In genomic region chr5:15579193-15579990, GRCh38 we compare ENCODE assay signal across 20 cellular contexts.
DNase-seq lines count a peak whose midpoint lies in the region; ATAC-seq and TF ChIP-seq lines count a peak whose summit lies in the region.
"Had no signal": no experiment of that assay in that cellular context is flagged by ENCODE, and none has a peak within 500 bp of the region (broad histone marks: within the 10 kb centered on the region; RNA-seq: fewer than 3 reads in every experiment).

No MANE protein-coding gene starts in this region.

- TF ChIP-seq CTCF in AG10803 (conservative IDR thresholded peaks at IDR 0.05; ENCODE audit: low read length), result no peak
- no peak for TF ChIP-seq CTCF in neural crest cell (conservative IDR thresholded peaks at IDR 0.05)

- WGBS in aorta, 2 donors, result 86 to 90% methylated on average over 3 of the region's 3 CpGs

- H3K9me3 ChIP-seq in SJSA1 (replicated peaks) (peaks cover 4% of the 10 kb centered on the region), aorta (ENCODE audit: control insufficient read depth, low read length) (no peaks in the 10 kb centered on the region)

- H3K4me1 Mint-ChIP-seq in neural crest cell, result peaks cover 39% of the 10 kb centered on the region
- H3K4me1 Mint-ChIP-seq: B cell had no signal

- H3K27ac Mint-ChIP-seq in neural crest cell (ENCODE audit: unreplicated experiment), result peak overlapping the region; percentile 67
- H3K27ac Mint-ChIP-seq: B cell; CD4-positive, alpha-beta T cell had no signal

- ATAC-seq in aorta (ENCODE audit: low FRiP score), result no peak
- ATAC-seq: A549 had no signal

- H3K9me3 Mint-ChIP-seq in neural crest cell, result peaks cover 3% of the 10 kb centered on the region

- no peak overlapping the region for H3K4me3 Mint-ChIP-seq in neural crest cell
- H3K4me3 Mint-ChIP-seq: B cell; CD4-positive, alpha-beta T cell had no signal

- no peaks in the 10 kb centered on the region for H3K27me3 Mint-ChIP-seq in neural crest cell (ENCODE audit: low read depth)
- H3K27me3 Mint-ChIP-seq: B cell; CD4-positive, alpha-beta T cell had no signal

- peaks cover 34% of the 10 kb centered on the region for H3K4me1 ChIP-seq in SJSA1 (replicated peaks)
- peaks cover 0 to 5% of the 10 kb centered on the region in 2 donors for H3K4me1 ChIP-seq in aorta (ENCODE audit: control insufficient read depth in 1 of 2, insufficient read depth in 2 of 2, low read length in 2 of 2)
- H3K4me1 ChIP-seq: A549 had no signal

- H3K27ac ChIP-seq in SJSA1 (peak overlapping the region; percentile 38), aorta (ENCODE audit: low read depth in 1 of 2, low read length in 2 of 2) (no peak overlapping the region)
- H3K27ac ChIP-seq: A549 had no signal

- intact Hi-C loops in aorta (cut with DNase I) (no loop called here), head of caudate nucleus (cut with DNase I) (no loop called here)

- DNase-seq in AG10803 (ENCODE audit: low read depth) (peak; percentile 91), SJSA1 (ENCODE audit: low read depth in 1 of 2, low spot score in 2 of 2) (peak; percentile 66 to 75), fibroblast of gingiva (ENCODE audit: low read depth) (peak; percentile 79), neural crest cell (ENCODE audit: low read depth, low spot score) (no peak), Kasumi-1 (lab: John Stamatoyannopoulos, UW) (no peak), AML-193 (lab: John Stamatoyannopoulos, UW) (no peak), aorta (no peak), head of caudate nucleus (no peak)
- DNase-seq: Calu3; CD4-positive, alpha-beta T cell; DMS79 treated with DMSO at 0.1 percent for 48 hours; GDM1; KBM-7; NCI-H1048; NCI-H1436 treated with DMSO at 0.1 percent for 48 hours; NCI-H2081 treated with DMSO at 0.1 percent for 48 hours; NCI-H2227 treated with DMSO at 0.1 percent for 48 hours; NCI-H524 treated with DMSO at 0.1 percent for 48 hours had no signal

- peaks cover 34% of the 10 kb centered on the region for H3K36me3 ChIP-seq in SJSA1
- no peaks in the 10 kb centered on the region for H3K36me3 ChIP-seq in aorta (ENCODE audit: control insufficient read depth in 1 of 2, insufficient read depth in 2 of 2, low read length in 1 of 2)

- peaks cover 25% of the 10 kb centered on the region for H3K36me3 Mint-ChIP-seq in neural crest cell (ENCODE audit: low read depth)

- H3K4me3 ChIP-seq in AG10803 (ENCODE audit: low read length) (no peak overlapping the region), SJSA1 (no peak overlapping the region), aorta (ENCODE audit: low read length in 2 of 2) (no peak overlapping the region)
- H3K4me3 ChIP-seq: A549 had no signal

- H3K27me3 ChIP-seq in SJSA1 (replicated peaks) (no peaks in the 10 kb centered on the region), aorta (ENCODE audit: control insufficient read depth in 1 of 2, insufficient read depth in 2 of 2, low read length in 1 of 2) (no peaks in the 10 kb centered on the region)

Comparison
In these comparisons a context has a peak if more than half of its experiments do, and no peak if none do; other contexts are left out.
1. DNase-seq: peak in AG10803 (single experiment), SJSA1 (2 of 2) and fibroblast of gingiva (single experiment); none in neural crest cell (single experiment), Kasumi-1 (0 of 2), AML-193 (0 of 2), aorta (0 of 2) and head of caudate nucleus (0 of 42).